In the genomic region with DNA sequence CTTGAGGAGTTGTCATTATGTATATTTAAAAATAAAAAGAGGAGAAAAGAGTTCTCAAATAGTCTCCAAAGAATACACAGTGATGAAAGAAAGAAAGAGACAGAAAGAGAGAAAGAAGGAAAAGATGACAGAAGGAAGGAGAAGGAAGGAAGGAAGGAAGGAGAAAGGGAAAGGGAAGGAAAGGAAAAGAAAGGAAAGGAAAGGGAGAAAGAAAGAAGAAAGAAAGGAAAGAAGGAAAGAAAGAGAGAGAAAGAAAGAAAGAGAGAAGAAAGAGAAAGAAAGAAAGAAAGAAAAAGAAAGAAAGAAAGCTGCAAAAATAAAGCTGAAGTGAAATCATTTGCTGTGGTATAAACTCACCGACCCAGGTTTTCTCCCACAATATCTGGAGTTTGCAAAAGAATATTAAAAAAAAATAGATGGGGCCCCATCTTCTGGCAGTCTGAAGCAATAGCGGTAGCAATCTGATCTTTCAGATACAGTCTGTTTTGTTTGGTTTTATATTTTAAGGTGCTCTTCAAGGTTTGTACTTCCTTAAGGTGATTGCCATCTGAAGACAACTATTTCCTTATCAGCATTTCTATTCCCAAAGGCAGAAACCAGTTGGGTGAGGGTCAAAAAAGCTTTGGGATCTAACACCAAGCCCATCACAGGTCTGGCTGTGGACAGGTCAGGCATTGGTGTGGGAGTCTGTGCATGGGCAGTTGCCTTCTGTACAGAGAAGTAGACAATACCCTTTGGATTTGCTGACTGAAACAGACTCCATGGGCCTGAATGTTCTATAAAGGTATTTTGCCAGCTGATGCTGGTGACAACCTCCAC, we compare ENCODE assay signal across 8 cellular contexts.
DNase-seq lines count a peak whose midpoint lies in the region; ATAC-seq, FAIRE-seq and TF ChIP-seq lines count a peak whose summit lies in the region.

No MANE protein-coding gene starts in this region.

- intact Hi-C loops in thyroid gland (cut with DNase I): no loop called here

- H3K27ac ChIP-seq in thyroid gland: no peak overlapping the region

- TF ChIP-seq POLR2A in thyroid gland (IDR thresholded peaks at IDR 0.05): no peak

- peak; percentile 50 for TF ChIP-seq CTCF in epithelial cell of esophagus (IDR thresholded peaks at IDR 0.05; ENCODE audit: insufficient read depth, low read depth, low read length, missing control alignments)
- peak in 4 of 6 experiments; percentile 16 to 55 (median 50) for TF ChIP-seq CTCF in thyroid gland (IDR thresholded peaks at IDR 0.05)

- H3K27me3 ChIP-seq in thyroid gland: no peaks in the 10 kb centered on the region

- in situ Hi-C loops in ACHN (cut with HindIII; ENCODE audit: low pct_ligation_motif_present, low pct_unique_long_range_greater_than_20kb, low sequenced_read_pairs): no loop called here

- DNase-seq in ACHN: peak; percentile 45
- peak; percentile 6 for DNase-seq in NCI-H748 treated with DMSO at 0.1 percent for 48 hours (lab: John Stamatoyannopoulos, UW)
- DNase-seq in epithelial cell of esophagus (ENCODE audit: low read depth): peak; percentile 49
- DNase-seq in thyroid gland: no peak
- no peak for DNase-seq in GM19239 (ENCODE audit: insufficient read length, low spot score)
- no peak for DNase-seq in GDM1 (lab: John Stamatoyannopoulos, UW)
- DNase-seq in urothelium cell line (ENCODE audit: low spot score): no peak

- H3K4me3 ChIP-seq in epithelial cell of esophagus (ENCODE audit: low read length) (no peak overlapping the region), thyroid gland (replicated peaks in 1 of 3) (no peak overlapping the region)

- no peaks in the 10 kb centered on the region for H3K4me1 ChIP-seq in thyroid gland

- WGBS in thyroid gland, 2 donors: 23 to 28% methylated on average over 2 of the region's 2 CpGs

- H3K36me3 ChIP-seq in thyroid gland: no peaks in the 10 kb centered on the region

- H3K9me3 ChIP-seq in thyroid gland: no peaks in the 10 kb centered on the region

- peak; percentile 60 for ATAC-seq in GM19395 (IDR thresholded peaks at IDR 0.05; ENCODE audit: unreplicated experiment)

- FAIRE-seq in GM19239 (lab: Jason Lieb, UNC) (no peak), urothelium cell line (lab: Jason Lieb, UNC) (no peak)

Comparison
In these comparisons a context has a peak if more than half of its experiments do, and no peak if none do; other contexts are left out.
1. DNase-seq: peak in ACHN (single experiment), NCI-H748 treated with DMSO at 0.1 percent for 48 hours (single experiment) and epithelial cell of esophagus (single experiment); none in thyroid gland (0 of 2), GM19239 (single experiment), GDM1 (single experiment) and urothelium cell line (single experiment).